15 cellular contexts compared by ENCODE assay signal in the genomic region with DNA sequence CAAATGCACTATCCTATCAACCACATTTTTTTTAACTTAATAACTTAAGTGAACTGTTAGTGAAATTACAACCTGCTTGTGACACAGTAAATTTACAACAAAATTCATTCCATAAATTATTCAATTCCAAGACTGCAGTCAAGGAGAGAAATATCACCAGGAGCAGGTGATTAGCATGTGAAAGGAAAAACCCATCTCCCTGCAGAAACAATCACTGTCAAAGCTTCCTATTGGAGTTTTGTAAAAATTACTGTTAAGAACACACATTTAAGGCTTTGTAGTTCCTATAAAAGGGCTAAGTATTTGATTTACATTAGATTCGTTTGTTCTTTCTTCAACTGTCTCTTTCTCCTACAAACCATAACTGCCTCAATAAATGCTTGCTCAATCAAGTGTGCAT.
DNase-seq lines count a peak whose midpoint lies in the region; TF ChIP-seq lines count a peak whose summit lies in the region.
"Had no signal": no experiment of that assay in that cellular context is flagged by ENCODE, and none has a peak within 500 bp of the region (broad histone marks: within the 10 kb centered on the region; RNA-seq: fewer than 3 reads in every experiment).

No MANE protein-coding gene starts in this region.

- no CpG with 5 or more reads among the region's 1 CpG for WGBS in H9 (ENCODE audit: extremely low coverage, insufficient read length, low lambda C conversion rate)
- WGBS in endodermal cell (ENCODE audit: insufficient coverage in 1 of 2, insufficient read length in 1 of 2), 2 experiments: 0 to 20% methylated on average over 1 of the region's 1 CpG

- H3K79me2 ChIP-seq in H9 (ENCODE audit: insufficient read depth, low read length): no peaks in the 10 kb centered on the region

- no peak overlapping the region for H2BK12ac ChIP-seq in H9 (ENCODE audit: insufficient read length, low read depth, low read length)

- no peaks in the 10 kb centered on the region for H3K9me3 ChIP-seq in H9 (ENCODE audit: control insufficient read depth, low read depth, low read length)
- H3K9me3 ChIP-seq in SK-N-MC (ENCODE audit: low read depth, low read length): no peaks in the 10 kb centered on the region
- H3K9me3 ChIP-seq in endodermal cell (ENCODE audit: control insufficient read depth, low read length): peaks cover 7% of the 10 kb centered on the region
- no peaks in the 10 kb centered on the region for H3K9me3 ChIP-seq in neuron (ENCODE audit: low read length)
- H3K9me3 ChIP-seq: BLaER1, Caco-2 had no signal

- H3K14ac ChIP-seq in H9 (ENCODE audit: insufficient read depth, low read length): no peak overlapping the region

- H2BK15ac ChIP-seq in H9 (ENCODE audit: low read depth, low read length): no peak overlapping the region

- H2BK20ac ChIP-seq in H9 (ENCODE audit: low read depth, low read length, poor library complexity, severe bottlenecking): no peak overlapping the region

- H4K20me1 ChIP-seq in H9 (ENCODE audit: control insufficient read depth, insufficient read depth, insufficient read length): no peaks in the 10 kb centered on the region
- H4K20me1 ChIP-seq: BLaER1 had no signal

- peak overlapping the region; percentile 10 to 63; a peak in 4 of 5 replicates for H3K4me3 Mint-ChIP-seq in H9
- H3K4me3 Mint-ChIP-seq in endodermal cell: no peak overlapping the region
- H3K4me3 Mint-ChIP-seq: CD8-positive, alpha-beta memory T cell had no signal

- H3K27me3 Mint-ChIP-seq in H9 (ENCODE audit: low read depth): no peaks in the 10 kb centered on the region
- H3K27me3 Mint-ChIP-seq in endodermal cell (ENCODE audit: insufficient read depth): peaks cover 36% of the 10 kb centered on the region
- H3K27me3 Mint-ChIP-seq: CD8-positive, alpha-beta memory T cell had no signal

- no peak overlapping the region for H4K8ac ChIP-seq in H9 (replicated peaks; ENCODE audit: insufficient read length, low read depth, low read length)

- H3K4me2 ChIP-seq in H9 (ENCODE audit: insufficient read depth, insufficient read length, low read length): peak overlapping the region; percentile 6
- H3K4me2 ChIP-seq: BLaER1 had no signal

- no peaks in the 10 kb centered on the region for H3K23me2 ChIP-seq in H9 (ENCODE audit: insufficient read length, low read depth, low read length, poor library complexity, severe bottlenecking)

- H3K36me3 Mint-ChIP-seq in H9 (ENCODE audit: insufficient read depth in 1 of 3, low read depth in 3 of 3): peaks cover 0 to 21% (median 6%) of the 10 kb centered on the region in 3 experiments; a peak in 4 of 7 replicates
- H3K36me3 Mint-ChIP-seq in endodermal cell (ENCODE audit: low read depth): no peaks in the 10 kb centered on the region
- H3K36me3 Mint-ChIP-seq: CD8-positive, alpha-beta memory T cell had no signal

- H3K9ac ChIP-seq in H9 (ENCODE audit: extremely low read depth, insufficient read length, low read length) (no peak overlapping the region), SK-N-MC (ENCODE audit: insufficient read length) (no peak overlapping the region), endodermal cell (ENCODE audit: extremely low read depth, low read length, poor library complexity, severe bottlenecking) (no peak overlapping the region)
- H3K9ac ChIP-seq: BLaER1 had no signal

- no peak overlapping the region for H3K23ac ChIP-seq in H9 (ENCODE audit: insufficient read length, low read depth, low read length)

- peak overlapping the region; percentile 84 to 93 (median 93) for H3K27ac Mint-ChIP-seq in H9
- H3K27ac Mint-ChIP-seq in endodermal cell: peak overlapping the region; percentile 62
- H3K27ac Mint-ChIP-seq: CD8-positive, alpha-beta memory T cell had no signal

- no peaks in the 10 kb centered on the region for H3K79me1 ChIP-seq in H9 (ENCODE audit: insufficient read depth, low read depth, low read length, poor library complexity, severe bottlenecking)

- H3K9me3 Mint-ChIP-seq in H9 (peaks cover 3 to 10% of the 10 kb centered on the region in 2 experiments), endodermal cell (peaks cover 3% of the 10 kb centered on the region)

- TF ChIP-seq CTCF in H9 (conservative IDR thresholded peaks at IDR 0.05) (no peak), endodermal cell (conservative IDR thresholded peaks at IDR 0.05) (no peak)

- no peak overlapping the region for H4K91ac ChIP-seq in H9 (ENCODE audit: insufficient read length, low read depth, low read length)

- H3K27ac ChIP-seq in H9 (ENCODE audit: insufficient read length, low read depth, low read length): peak overlapping the region; percentile 57
- no peak overlapping the region for H3K27ac ChIP-seq in SK-N-MC
- peak overlapping the region; percentile 53 for H3K27ac ChIP-seq in endodermal cell (ENCODE audit: low read depth, low read length)
- H3K27ac ChIP-seq: BLaER1 had no signal

- H3K4me3 ChIP-seq in SK-N-MC (0 out of 2 replicates have a peak overlapping the region, but pooled peaks have one; percentile 22), endodermal cell (ENCODE audit: low read length) (no peak overlapping the region), neuron (ENCODE audit: low read length) (peak overlapping the region; percentile 8)
- H3K4me3 ChIP-seq: BLaER1 had no signal

- H3K56ac ChIP-seq in H9 (ENCODE audit: insufficient read length, low read depth, low read length): no peak overlapping the region

- no peak overlapping the region for H2AFZ ChIP-seq in H9 (ENCODE audit: low read length)
- peak overlapping the region; percentile 3 for H2AFZ ChIP-seq in neuron (ENCODE audit: low read depth, low read length)

- H3K27me3 ChIP-seq in H9 (ENCODE audit: insufficient read depth, low read length) (no peaks in the 10 kb centered on the region), endodermal cell (ENCODE audit: control insufficient read depth, insufficient read depth, low read length, poor library complexity, severe bottlenecking) (peaks cover 19% of the 10 kb centered on the region), neuron (ENCODE audit: insufficient read depth, low read length) (no peaks in the 10 kb centered on the region)
- H3K27me3 ChIP-seq: BLaER1 had no signal

- no peak overlapping the region for H3K4ac ChIP-seq in H9 (ENCODE audit: low read depth, low read length)

- H3K36me3 ChIP-seq in SK-N-MC (ENCODE audit: insufficient read depth, low read length) (no peaks in the 10 kb centered on the region), endodermal cell (ENCODE audit: control insufficient read depth, insufficient read depth, low read length) (no peaks in the 10 kb centered on the region), neuron (ENCODE audit: insufficient read depth, low read length) (no peaks in the 10 kb centered on the region)
- H3K36me3 ChIP-seq: BLaER1 had no signal

- DNase-seq in H9: no peak
- DNase-seq in SK-N-MC (ENCODE audit: low read depth, low spot score): no peak
- DNase-seq in endodermal cell: no peak
- DNase-seq in cerebellar nuclear complex (lab: John Stamatoyannopoulos, UW): no peak
- DNase-seq in NCI-H69 (lab: John Stamatoyannopoulos, UW): no peak
- DNase-seq in glomerular visceral epithelial cell (ENCODE audit: extremely low spot score): no peak
- DNase-seq: 8988T; AML-193; Caco-2; CD8-positive, alpha-beta memory T cell; DND-41; GDM1; H7 had no signal

- H3K4me1 ChIP-seq in H9 (ENCODE audit: insufficient read depth, low read length): peaks cover 14% of the 10 kb centered on the region; the same call in 1 of the 2 replicates
- H3K4me1 ChIP-seq in endodermal cell (ENCODE audit: control insufficient read depth, insufficient read depth, low read length): peaks cover 8% of the 10 kb centered on the region
- H3K4me1 ChIP-seq in neuron (ENCODE audit: insufficient read depth, low read length): peaks cover 37% of the 10 kb centered on the region
- H3K4me1 ChIP-seq: Caco-2 had no signal

- no peak overlapping the region for H2AK5ac ChIP-seq in H9 (ENCODE audit: insufficient read length, low read length)

- H3K4me1 Mint-ChIP-seq in H9 (peaks cover 61 to 66% of the 10 kb centered on the region in 2 experiments), endodermal cell (peaks cover 48% of the 10 kb centered on the region)
- H3K4me1 Mint-ChIP-seq: CD8-positive, alpha-beta memory T cell had no signal

- no peak overlapping the region for H3T11ph ChIP-seq in H9 (ENCODE audit: low read length)

- no peak overlapping the region for H2BK5ac ChIP-seq in H9 (ENCODE audit: insufficient read length, low read length)

- H4K5ac ChIP-seq in H9 (ENCODE audit: insufficient read length, low read depth, low read length): no peak overlapping the region

- H2BK120ac ChIP-seq in H9 (ENCODE audit: low read depth, low read length, poor library complexity, severe bottlenecking): no peak overlapping the region

- H3K18ac ChIP-seq in H9 (ENCODE audit: insufficient read length, low read depth, low read length): no peak overlapping the region
